In the genomic region with DNA sequence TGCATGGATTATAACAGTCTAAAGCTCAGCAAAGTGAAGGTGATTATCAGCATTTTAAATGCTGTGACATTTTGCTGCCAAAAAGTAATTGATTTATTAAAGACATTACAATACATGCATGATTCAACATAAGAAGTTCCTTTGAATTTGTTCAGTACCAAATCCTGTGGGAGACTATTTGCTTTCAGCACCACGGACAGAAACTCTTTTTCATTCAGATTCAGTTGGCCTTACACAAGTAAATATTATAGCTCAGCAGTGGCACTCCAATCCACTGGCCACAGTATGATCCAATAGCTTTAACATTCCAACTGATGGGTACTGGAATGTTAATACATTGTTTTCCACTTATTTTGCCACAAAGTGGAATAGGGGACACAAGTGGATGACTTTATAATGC, we compare ENCODE assay signal across 10 cellular contexts.
A peak's percentile ranks its signal among the peaks of the same experiment; 100 is the strongest.
DNase-seq lines count a peak whose midpoint lies in the region; ATAC-seq and TF ChIP-seq lines count a peak whose summit lies in the region.
"Had no signal": no experiment of that assay in that cellular context is flagged by ENCODE, and none has a peak within 500 bp of the region (broad histone marks: within the 10 kb centered on the region; RNA-seq: fewer than 3 reads in every experiment).

No MANE protein-coding gene starts in this region.

- H4K20me1 ChIP-seq in SK-N-SH (ENCODE audit: insufficient read depth) = peaks cover 3% of the 10 kb centered on the region; the same call in 1 of the 2 replicates

- no peak overlapping the region for H3K9ac ChIP-seq in SK-N-SH

- ATAC-seq in left lung = no peak

- TF ChIP-seq CTCF in SK-N-SH (IDR thresholded peaks at IDR 0.05) (no peak), fibroblast of the aortic adventitia (IDR thresholded peaks at IDR 0.05; ENCODE audit: insufficient read depth, low read length) (no peak), left lung (IDR thresholded peaks at IDR 0.05) (no peak), sigmoid colon (IDR thresholded peaks at IDR 0.05) (no peak)

- H3K36me3 ChIP-seq in SK-N-SH (replicated peaks in 1 of 2; ENCODE audit: control insufficient read depth in 1 of 2, insufficient read depth in 2 of 2, low read length in 1 of 2) = no peaks in the 10 kb centered on the region
- no peaks in the 10 kb centered on the region for H3K36me3 ChIP-seq in left lung
- no peaks in the 10 kb centered on the region for H3K36me3 ChIP-seq in sigmoid colon
- H3K36me3 ChIP-seq: prostate gland had no signal

- no peak for TF ChIP-seq POLR2A in sigmoid colon (IDR thresholded peaks at IDR 0.05)

- CTCF ChIA-PET in SK-N-SH (lab: Yijun Ruan, JAX) = no interaction called here

- POLR2A ChIA-PET in SK-N-SH (lab: Yijun Ruan, JAX) = no interaction called here

- no peak overlapping the region for H3K4me3 ChIP-seq in SK-N-SH (ENCODE audit: low read depth in 2 of 2, low read length in 1 of 2)
- no peak overlapping the region for H3K4me3 ChIP-seq in fibroblast of the aortic adventitia (ENCODE audit: low read depth, low read length)
- no peak overlapping the region for H3K4me3 ChIP-seq in skeletal muscle cell (ENCODE audit: low read depth, low read length)
- no peak overlapping the region for H3K4me3 ChIP-seq in left lung
- H3K4me3 ChIP-seq in sigmoid colon = no peak overlapping the region
- H3K4me3 ChIP-seq: prostate gland had no signal

- H3K27ac ChIP-seq in SK-N-SH (ENCODE audit: low read depth in 2 of 2, low read length in 1 of 2) (no peak overlapping the region), left lung (no peak overlapping the region), sigmoid colon (no peak overlapping the region)
- H3K27ac ChIP-seq: prostate gland had no signal

- intact Hi-C loops in left lung (cut with DNase I) (no loop called here), sigmoid colon (cut with DNase I) (no loop called here)

- WGBS in SK-N-SH (ENCODE audit: low lambda C conversion rate) = 58% methylated on average over 1 of the region's 1 CpG
- WGBS in sigmoid colon, 2 donors = 6 to 14% methylated on average over 1 of the region's 1 CpG

- DNase-seq in HT-29 (ENCODE audit: low spot score) = peak; percentile 57
- no peak for DNase-seq in SK-N-SH
- DNase-seq in fibroblast of the aortic adventitia (ENCODE audit: low read depth) = peak; percentile 72
- peak; percentile 20 for DNase-seq in skeletal muscle cell (ENCODE audit: low read depth)
- DNase-seq in left lung = no peak
- no peak for DNase-seq in DMS 273 (lab: John Stamatoyannopoulos, UW; ENCODE audit: unreplicated experiment)
- no peak for DNase-seq in sigmoid colon
- DNase-seq: activated CD4-positive, alpha-beta T cell treated with anti-CD3 and anti-CD28 coated beads for 4 hours; anterior cingulate cortex had no signal

- H3K9me3 ChIP-seq in SK-N-SH (no peaks in the 10 kb centered on the region), left lung (no peaks in the 10 kb centered on the region), sigmoid colon (no peaks in the 10 kb centered on the region)
- H3K9me3 ChIP-seq: prostate gland had no signal

- TF ChIP-seq EP300 in SK-N-SH (IDR thresholded peaks at IDR 0.05; ENCODE audit: borderline replicate concordance in 1 of 2, low read depth in 1 of 2, low read length in 1 of 2) (no peak), sigmoid colon (IDR thresholded peaks at IDR 0.05) (no peak)

- H3K9me2 ChIP-seq in SK-N-SH = no peaks in the 10 kb centered on the region

- H2AFZ ChIP-seq in SK-N-SH (ENCODE audit: low read depth) = no peak overlapping the region

- no peak for TF ChIP-seq RAD21 in SK-N-SH (IDR thresholded peaks at IDR 0.05; ENCODE audit: low read length)

- H3K79me2 ChIP-seq in SK-N-SH (ENCODE audit: insufficient read depth) = no peaks in the 10 kb centered on the region

- H3K27me3 ChIP-seq in SK-N-SH (ENCODE audit: insufficient read depth) (no peaks in the 10 kb centered on the region), left lung (no peaks in the 10 kb centered on the region), sigmoid colon (no peaks in the 10 kb centered on the region)

- H3K4me2 ChIP-seq in SK-N-SH = no peak overlapping the region

- no peaks in the 10 kb centered on the region for H3K4me1 ChIP-seq in SK-N-SH (ENCODE audit: control insufficient read depth in 1 of 2, insufficient read depth in 2 of 2, low read depth in 1 of 2, low read length in 1 of 2)
- H3K4me1 ChIP-seq in left lung = no peaks in the 10 kb centered on the region
- no peaks in the 10 kb centered on the region for H3K4me1 ChIP-seq in sigmoid colon
- H3K4me1 ChIP-seq: prostate gland had no signal

- H3F3A ChIP-seq in SK-N-SH (replicated peaks; ENCODE audit: insufficient read depth) = no peaks in the 10 kb centered on the region

TF ChIP-seq in SK-N-SH, 30 proteins besides CTCF, POLR2A, EP300 and RAD21:
- TF ChIP-seq NFIC (IDR thresholded peaks at IDR 0.05; ENCODE audit: borderline replicate concordance) (no peak), TCF12 (IDR thresholded peaks at IDR 0.05) (no peak)
- TF ChIP-seq, protein P1, sequence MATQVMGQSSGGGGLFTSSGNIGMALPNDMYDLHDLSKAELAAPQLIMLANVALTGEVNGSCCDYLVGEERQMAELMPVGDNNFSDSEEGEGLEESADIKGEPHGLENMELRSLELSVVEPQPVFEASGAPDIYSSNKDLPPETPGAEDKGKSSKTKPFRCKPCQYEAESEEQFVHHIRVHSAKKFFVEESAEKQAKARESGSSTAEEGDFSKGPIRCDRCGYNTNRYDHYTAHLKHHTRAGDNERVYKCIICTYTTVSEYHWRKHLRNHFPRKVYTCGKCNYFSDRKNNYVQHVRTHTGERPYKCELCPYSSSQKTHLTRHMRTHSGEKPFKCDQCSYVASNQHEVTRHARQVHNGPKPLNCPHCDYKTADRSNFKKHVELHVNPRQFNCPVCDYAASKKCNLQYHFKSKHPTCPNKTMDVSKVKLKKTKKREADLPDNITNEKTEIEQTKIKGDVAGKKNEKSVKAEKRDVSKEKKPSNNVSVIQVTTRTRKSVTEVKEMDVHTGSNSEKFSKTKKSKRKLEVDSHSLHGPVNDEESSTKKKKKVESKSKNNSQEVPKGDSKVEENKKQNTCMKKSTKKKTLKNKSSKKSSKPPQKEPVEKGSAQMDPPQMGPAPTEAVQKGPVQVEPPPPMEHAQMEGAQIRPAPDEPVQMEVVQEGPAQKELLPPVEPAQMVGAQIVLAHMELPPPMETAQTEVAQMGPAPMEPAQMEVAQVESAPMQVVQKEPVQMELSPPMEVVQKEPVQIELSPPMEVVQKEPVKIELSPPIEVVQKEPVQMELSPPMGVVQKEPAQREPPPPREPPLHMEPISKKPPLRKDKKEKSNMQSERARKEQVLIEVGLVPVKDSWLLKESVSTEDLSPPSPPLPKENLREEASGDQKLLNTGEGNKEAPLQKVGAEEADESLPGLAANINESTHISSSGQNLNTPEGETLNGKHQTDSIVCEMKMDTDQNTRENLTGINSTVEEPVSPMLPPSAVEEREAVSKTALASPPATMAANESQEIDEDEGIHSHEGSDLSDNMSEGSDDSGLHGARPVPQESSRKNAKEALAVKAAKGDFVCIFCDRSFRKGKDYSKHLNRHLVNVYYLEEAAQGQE (IDR thresholded peaks at IDR 0.05; ENCODE audit: low read depth, low read length) = peak; percentile 93

Comparison
In these comparisons a context has a peak if more than half of its experiments do, and no peak if none do; other contexts are left out.
1. DNase-seq: peak in HT-29 (single experiment), fibroblast of the aortic adventitia (single experiment) and skeletal muscle cell (single experiment); none in SK-N-SH (single experiment), left lung (0 of 2), DMS 273 (single experiment) and sigmoid colon (single experiment).